In the genomic region with DNA sequence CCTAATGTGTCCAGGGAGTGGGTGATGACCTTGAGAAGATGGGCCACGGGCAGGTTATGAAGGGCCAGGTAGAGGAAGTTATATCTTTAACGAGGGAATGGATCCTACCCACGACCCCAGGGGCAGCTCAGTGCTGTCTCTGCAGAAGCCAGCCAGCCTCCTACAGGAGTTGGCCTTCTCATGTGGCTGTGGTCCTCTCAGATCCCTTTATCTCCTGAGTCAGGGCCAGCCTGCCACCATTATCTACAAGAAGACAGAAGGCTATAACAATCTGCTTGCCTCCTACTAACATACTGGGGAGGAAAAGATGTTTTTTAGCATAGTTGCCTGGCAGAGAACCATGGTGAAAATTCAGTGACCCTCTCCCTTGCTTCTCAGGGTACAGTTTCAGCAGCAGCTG, we compare ENCODE assay signal across 1 cellular context.
TF ChIP-seq lines count a peak whose summit lies in the region.

No MANE protein-coding gene starts in this region.

TF ChIP-seq in K562, 482 proteins besides CTCF, POLR2A, EP300 and RAD21 (continued from another document and continues in another):
- TF ChIP-seq ZNF561 (CRISPR knock-in tag; conservative IDR thresholded peaks at IDR 0.05) (no peak), TRIM24 (IDR thresholded peaks at IDR 0.05) (peak; percentile 59 to 65; a peak in 2 of 4 replicates), TAF9B (IDR thresholded peaks at IDR 0.05; ENCODE audit: partially characterized antibody) (no peak), HOXB6 (CRISPR knock-in tag; IDR thresholded peaks at IDR 0.05; ENCODE audit: borderline replicate concordance) (no peak), CTBP1 (IDR thresholded peaks at IDR 0.05; ENCODE audit: borderline replicate concordance) (0 out of 2 replicates have a peak, but pooled peaks have one; percentile 52), HDAC8 (tag; IDR thresholded peaks at IDR 0.05) (no peak), ZNF551 (CRISPR knock-in tag; IDR thresholded peaks at IDR 0.05) (no peak), ARNT (IDR thresholded peaks at IDR 0.05) (0 out of 4 replicates have a peak, but pooled peaks of 1 of the 2 experiments have one; percentile 24), ZNF175 (CRISPR knock-in tag; IDR thresholded peaks at IDR 0.05; ENCODE audit: low read depth) (no peak), SPI1 (IDR thresholded peaks at IDR 0.05; ENCODE audit: borderline replicate concordance, low read depth, low read length) (no peak), RCOR1 (IDR thresholded peaks at IDR 0.05; ENCODE audit: borderline replicate concordance in 1 of 2, low read depth in 2 of 2, low read length in 2 of 2) (peak; percentile 63 to 69; a peak in 2 of 4 replicates), SAFB2 (IDR thresholded peaks at IDR 0.05; ENCODE audit: borderline replicate concordance, low read depth, low read length, severe bottlenecking) (no peak), ADNP (tag; IDR thresholded peaks at IDR 0.05) (no peak), PPARD (CRISPR knock-in tag; IDR thresholded peaks at IDR 0.05) (no peak), HDAC2 (IDR thresholded peaks at IDR 0.05) (no peak), ZNF121 (CRISPR knock-in tag; conservative IDR thresholded peaks at IDR 0.05) (no peak)
- TF ChIP-seq, protein P1, sequence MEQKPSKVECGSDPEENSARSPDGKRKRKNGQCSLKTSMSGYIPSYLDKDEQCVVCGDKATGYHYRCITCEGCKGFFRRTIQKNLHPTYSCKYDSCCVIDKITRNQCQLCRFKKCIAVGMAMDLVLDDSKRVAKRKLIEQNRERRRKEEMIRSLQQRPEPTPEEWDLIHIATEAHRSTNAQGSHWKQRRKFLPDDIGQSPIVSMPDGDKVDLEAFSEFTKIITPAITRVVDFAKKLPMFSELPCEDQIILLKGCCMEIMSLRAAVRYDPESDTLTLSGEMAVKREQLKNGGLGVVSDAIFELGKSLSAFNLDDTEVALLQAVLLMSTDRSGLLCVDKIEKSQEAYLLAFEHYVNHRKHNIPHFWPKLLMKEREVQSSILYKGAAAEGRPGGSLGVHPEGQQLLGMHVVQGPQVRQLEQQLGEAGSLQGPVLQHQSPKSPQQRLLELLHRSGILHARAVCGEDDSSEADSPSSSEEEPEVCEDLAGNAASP (IDR thresholded peaks at IDR 0.05): no peak
- TF ChIP-seq, protein P2, sequence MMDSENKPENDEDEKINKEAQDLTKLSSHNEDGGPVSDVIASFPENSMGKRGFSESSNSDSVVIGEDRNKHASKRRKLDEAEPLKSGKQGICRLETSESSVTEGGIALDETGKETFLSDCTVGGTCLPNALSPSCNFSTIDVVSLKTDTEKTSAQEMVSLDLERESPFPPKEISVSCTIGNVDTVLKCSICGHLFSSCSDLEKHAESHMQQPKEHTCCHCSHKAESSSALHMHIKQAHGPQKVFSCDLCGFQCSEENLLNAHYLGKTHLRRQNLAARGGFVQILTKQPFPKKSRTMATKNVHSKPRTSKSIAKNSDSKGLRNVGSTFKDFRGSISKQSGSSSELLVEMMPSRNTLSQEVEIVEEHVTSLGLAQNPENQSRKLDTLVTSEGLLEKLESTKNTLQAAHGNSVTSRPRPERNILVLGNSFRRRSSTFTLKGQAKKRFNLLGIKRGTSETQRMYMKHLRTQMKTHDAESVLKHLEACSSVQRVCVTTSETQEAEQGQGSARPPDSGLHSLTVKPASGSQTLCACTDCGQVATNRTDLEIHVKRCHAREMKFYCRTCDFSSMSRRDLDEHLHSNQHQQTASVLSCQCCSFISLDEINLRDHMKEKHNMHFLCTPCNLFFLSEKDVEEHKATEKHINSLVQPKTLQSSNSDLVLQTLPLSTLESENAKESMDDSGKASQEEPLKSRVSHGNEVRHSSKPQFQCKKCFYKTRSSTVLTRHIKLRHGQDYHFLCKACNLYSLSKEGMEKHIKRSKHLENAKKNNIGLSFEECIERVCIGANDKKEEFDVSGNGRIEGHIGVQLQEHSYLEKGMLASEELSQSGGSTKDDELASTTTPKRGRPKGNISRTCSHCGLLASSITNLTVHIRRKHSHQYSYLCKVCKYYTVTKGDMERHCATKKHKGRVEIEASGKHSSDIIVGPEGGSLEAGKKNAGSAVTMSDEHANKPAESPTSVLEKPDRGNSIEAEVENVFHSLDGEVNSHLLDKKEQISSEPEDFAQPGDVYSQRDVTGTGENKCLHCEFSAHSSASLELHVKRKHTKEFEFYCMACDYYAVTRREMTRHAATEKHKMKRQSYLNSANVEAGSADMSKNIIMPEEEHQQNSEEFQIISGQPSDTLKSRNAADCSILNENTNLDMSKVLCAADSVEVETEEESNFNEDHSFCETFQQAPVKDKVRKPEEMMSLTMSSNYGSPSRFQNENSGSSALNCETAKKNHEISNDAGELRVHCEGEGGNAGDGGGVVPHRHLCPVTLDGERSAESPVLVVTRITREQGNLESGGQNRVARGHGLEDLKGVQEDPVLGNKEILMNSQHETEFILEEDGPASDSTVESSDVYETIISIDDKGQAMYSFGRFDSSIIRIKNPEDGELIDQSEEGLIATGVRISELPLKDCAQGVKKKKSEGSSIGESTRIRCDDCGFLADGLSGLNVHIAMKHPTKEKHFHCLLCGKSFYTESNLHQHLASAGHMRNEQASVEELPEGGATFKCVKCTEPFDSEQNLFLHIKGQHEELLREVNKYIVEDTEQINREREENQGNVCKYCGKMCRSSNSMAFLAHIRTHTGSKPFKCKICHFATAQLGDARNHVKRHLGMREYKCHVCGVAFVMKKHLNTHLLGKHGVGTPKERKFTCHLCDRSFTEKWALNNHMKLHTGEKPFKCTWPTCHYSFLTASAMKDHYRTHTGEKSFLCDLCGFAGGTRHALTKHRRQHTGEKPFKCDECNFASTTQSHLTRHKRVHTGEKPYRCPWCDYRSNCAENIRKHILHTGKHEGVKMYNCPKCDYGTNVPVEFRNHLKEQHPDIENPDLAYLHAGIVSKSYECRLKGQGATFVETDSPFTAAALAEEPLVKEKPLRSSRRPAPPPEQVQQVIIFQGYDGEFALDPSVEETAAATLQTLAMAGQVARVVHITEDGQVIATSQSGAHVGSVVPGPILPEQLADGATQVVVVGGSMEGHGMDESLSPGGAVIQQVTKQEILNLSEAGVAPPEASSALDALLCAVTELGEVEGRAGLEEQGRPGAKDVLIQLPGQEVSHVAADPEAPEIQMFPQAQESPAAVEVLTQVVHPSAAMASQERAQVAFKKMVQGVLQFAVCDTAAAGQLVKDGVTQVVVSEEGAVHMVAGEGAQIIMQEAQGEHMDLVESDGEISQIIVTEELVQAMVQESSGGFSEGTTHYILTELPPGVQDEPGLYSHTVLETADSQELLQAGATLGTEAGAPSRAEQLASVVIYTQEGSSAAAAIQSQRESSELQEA (IDR thresholded peaks at IDR 0.05; ENCODE audit: low read depth): no peak
- TF ChIP-seq, protein P3, sequence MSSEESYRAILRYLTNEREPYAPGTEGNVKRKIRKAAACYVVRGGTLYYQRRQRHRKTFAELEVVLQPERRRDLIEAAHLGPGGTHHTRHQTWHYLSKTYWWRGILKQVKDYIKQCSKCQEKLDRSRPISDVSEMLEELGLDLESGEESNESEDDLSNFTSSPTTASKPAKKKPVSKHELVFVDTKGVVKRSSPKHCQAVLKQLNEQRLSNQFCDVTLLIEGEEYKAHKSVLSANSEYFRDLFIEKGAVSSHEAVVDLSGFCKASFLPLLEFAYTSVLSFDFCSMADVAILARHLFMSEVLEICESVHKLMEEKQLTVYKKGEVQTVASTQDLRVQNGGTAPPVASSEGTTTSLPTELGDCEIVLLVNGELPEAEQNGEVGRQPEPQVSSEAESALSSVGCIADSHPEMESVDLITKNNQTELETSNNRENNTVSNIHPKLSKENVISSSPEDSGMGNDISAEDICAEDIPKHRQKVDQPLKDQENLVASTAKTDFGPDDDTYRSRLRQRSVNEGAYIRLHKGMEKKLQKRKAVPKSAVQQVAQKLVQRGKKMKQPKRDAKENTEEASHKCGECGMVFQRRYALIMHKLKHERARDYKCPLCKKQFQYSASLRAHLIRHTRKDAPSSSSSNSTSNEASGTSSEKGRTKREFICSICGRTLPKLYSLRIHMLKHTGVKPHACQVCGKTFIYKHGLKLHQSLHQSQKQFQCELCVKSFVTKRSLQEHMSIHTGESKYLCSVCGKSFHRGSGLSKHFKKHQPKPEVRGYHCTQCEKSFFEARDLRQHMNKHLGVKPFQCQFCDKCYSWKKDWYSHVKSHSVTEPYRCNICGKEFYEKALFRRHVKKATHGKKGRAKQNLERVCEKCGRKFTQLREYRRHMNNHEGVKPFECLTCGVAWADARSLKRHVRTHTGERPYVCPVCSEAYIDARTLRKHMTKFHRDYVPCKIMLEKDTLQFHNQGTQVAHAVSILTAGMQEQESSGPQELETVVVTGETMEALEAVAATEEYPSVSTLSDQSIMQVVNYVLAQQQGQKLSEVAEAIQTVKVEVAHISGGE (CRISPR knock-in tag; IDR thresholded peaks at IDR 0.05): 0 out of 6 replicates have a peak, but pooled peaks of 1 of the 3 experiments have one; percentile 47
- TF ChIP-seq, protein P4, sequence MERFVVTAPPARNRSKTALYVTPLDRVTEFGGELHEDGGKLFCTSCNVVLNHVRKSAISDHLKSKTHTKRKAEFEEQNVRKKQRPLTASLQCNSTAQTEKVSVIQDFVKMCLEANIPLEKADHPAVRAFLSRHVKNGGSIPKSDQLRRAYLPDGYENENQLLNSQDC (CRISPR knock-in tag; IDR thresholded peaks at IDR 0.05): no peak
- TF ChIP-seq, protein P5, sequence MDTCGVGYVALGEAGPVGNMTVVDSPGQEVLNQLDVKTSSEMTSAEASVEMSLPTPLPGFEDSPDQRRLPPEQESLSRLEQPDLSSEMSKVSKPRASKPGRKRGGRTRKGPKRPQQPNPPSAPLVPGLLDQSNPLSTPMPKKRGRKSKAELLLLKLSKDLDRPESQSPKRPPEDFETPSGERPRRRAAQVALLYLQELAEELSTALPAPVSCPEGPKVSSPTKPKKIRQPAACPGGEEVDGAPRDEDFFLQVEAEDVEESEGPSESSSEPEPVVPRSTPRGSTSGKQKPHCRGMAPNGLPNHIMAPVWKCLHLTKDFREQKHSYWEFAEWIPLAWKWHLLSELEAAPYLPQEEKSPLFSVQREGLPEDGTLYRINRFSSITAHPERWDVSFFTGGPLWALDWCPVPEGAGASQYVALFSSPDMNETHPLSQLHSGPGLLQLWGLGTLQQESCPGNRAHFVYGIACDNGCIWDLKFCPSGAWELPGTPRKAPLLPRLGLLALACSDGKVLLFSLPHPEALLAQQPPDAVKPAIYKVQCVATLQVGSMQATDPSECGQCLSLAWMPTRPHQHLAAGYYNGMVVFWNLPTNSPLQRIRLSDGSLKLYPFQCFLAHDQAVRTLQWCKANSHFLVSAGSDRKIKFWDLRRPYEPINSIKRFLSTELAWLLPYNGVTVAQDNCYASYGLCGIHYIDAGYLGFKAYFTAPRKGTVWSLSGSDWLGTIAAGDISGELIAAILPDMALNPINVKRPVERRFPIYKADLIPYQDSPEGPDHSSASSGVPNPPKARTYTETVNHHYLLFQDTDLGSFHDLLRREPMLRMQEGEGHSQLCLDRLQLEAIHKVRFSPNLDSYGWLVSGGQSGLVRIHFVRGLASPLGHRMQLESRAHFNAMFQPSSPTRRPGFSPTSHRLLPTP (IDR thresholded peaks at IDR 0.05; ENCODE audit: borderline replicate concordance, extremely low read depth, insufficient read length): no peak
- TF ChIP-seq, protein P6, sequence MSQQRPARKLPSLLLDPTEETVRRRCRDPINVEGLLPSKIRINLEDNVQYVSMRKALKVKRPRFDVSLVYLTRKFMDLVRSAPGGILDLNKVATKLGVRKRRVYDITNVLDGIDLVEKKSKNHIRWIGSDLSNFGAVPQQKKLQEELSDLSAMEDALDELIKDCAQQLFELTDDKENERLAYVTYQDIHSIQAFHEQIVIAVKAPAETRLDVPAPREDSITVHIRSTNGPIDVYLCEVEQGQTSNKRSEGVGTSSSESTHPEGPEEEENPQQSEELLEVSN (IDR thresholded peaks at IDR 0.05; ENCODE audit: borderline replicate concordance in 1 of 2, extremely low read depth in 1 of 2, insufficient read depth in 1 of 2, insufficient read length in 1 of 2, low read depth in 1 of 2, low read length in 1 of 2, poor library complexity in 1 of 2, severe bottlenecking in 1 of 2): no peak
- TF ChIP-seq, protein P7, sequence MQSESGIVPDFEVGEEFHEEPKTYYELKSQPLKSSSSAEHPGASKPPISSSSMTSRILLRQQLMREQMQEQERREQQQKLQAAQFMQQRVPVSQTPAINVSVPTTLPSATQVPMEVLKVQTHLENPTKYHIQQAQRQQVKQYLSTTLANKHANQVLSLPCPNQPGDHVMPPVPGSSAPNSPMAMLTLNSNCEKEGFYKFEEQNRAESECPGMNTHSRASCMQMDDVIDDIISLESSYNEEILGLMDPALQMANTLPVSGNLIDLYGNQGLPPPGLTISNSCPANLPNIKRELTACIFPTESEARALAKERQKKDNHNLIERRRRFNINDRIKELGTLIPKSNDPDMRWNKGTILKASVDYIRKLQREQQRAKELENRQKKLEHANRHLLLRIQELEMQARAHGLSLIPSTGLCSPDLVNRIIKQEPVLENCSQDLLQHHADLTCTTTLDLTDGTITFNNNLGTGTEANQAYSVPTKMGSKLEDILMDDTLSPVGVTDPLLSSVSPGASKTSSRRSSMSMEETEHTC (IDR thresholded peaks at IDR 0.05): no peak
